ENCODE assay signal across 1 cellular context in the genomic region with DNA sequence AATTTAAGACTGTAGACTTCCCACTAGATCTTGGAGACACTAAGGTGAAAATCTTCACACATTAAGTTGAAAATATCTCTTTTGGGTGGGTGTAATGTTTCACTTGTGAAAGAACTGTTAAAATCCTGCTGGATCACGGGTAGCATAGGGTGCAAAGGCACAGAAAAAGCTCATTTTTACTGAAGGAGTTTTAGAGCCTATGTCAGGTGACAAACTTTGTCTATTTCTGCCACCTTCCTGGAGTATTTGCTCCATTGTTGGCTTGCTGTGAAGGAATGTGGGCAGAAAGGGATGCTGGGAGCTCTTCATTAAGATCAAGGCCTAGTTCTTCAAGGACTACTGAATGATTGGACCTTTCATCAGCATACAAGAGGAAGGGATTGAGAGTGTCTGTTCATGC.
TF ChIP-seq lines count a peak whose summit lies in the region.

No MANE protein-coding gene starts in this region.

TF ChIP-seq in WTC11, 78 proteins besides CTCF, POLR2A, EP300 and RAD21 (continued from another document):
- TF ChIP-seq PRDM15 (CRISPR knock-in tag; IDR thresholded peaks at IDR 0.05) = no peak
